Comparison of ENCODE assay signal across 8 cellular contexts in genomic region chr1:19484338-19484792, GRCh38. TPM values are rescaled to one million over a fixed set of nuclear protein-coding genes. Genes with fewer than 3 reads are reported as not detected.
DNase-seq lines count a peak whose midpoint lies in the region; ATAC-seq and TF ChIP-seq lines count a peak whose summit lies in the region.

No MANE protein-coding gene starts in this region.

- TF ChIP-seq CTCF in neural crest cell (conservative IDR thresholded peaks at IDR 0.05) = no peak

- H3K27ac Mint-ChIP-seq in T-cell = peak overlapping the region; percentile 95 to 96
- H3K27ac Mint-ChIP-seq in effector memory CD8-positive, alpha-beta T cell = peak overlapping the region; percentile 96 to 97
- H3K27ac Mint-ChIP-seq in neural crest cell (ENCODE audit: unreplicated experiment) = peak overlapping the region; percentile 75

- CTCF ChIA-PET in T-cell (lab: Charles Lee) = interaction anchor here in 1 of 2 donors (1.6 kb wide), 1 partner anchor 93 kb away, joined by 12 read pairs; no protein-coding TSS in a partner anchor

- H3K4me3 Mint-ChIP-seq in T-cell (peak overlapping the region; percentile 86 to 92 (median 89)), neural crest cell (peak overlapping the region; percentile 97)
- peak overlapping the region; percentile 95 to 96 for H3K4me3 Mint-ChIP-seq in effector memory CD8-positive, alpha-beta T cell

- DNase-seq in T-cell (peak in 6 of 34 experiments; percentile 24 to 47 (median 32)), neural crest cell (ENCODE audit: low read depth, low spot score) (peak; percentile 10), islet precursor cell (no peak)
- peak in 1 of 3 experiments; percentile 29 for DNase-seq in effector memory CD8-positive, alpha-beta T cell

- H3K9me3 Mint-ChIP-seq in T-cell = no peaks in the 10 kb centered on the region
- H3K9me3 Mint-ChIP-seq in effector memory CD8-positive, alpha-beta T cell = no peaks in the 10 kb centered on the region
- no peaks in the 10 kb centered on the region for H3K9me3 Mint-ChIP-seq in neural crest cell

- peak overlapping the region; percentile 77 for H3K4me3 ChIP-seq in GM08714 (ENCODE audit: low read length)

- POLR2A ChIA-PET in T-cell (lab: Charles Lee) = no interaction called here

- ATAC-seq in T-cell (replicated peaks in 1 of 4) (no peak), GM18873 (IDR thresholded peaks at IDR 0.05; ENCODE audit: low FRiP score, unreplicated experiment) (no peak), HG02870 (IDR thresholded peaks at IDR 0.05; ENCODE audit: unreplicated experiment) (no peak), HG02970 (IDR thresholded peaks at IDR 0.05; ENCODE audit: low FRiP score, unreplicated experiment) (no peak)
- ATAC-seq in effector memory CD8-positive, alpha-beta T cell (replicated peaks) = no peak

- H3K36me3 Mint-ChIP-seq in T-cell (peaks cover 18% of the 10 kb centered on the region), neural crest cell (ENCODE audit: low read depth) (no peaks in the 10 kb centered on the region)
- peaks cover 28% of the 10 kb centered on the region for H3K36me3 Mint-ChIP-seq in effector memory CD8-positive, alpha-beta T cell (ENCODE audit: insufficient read depth)

- H3K4me1 Mint-ChIP-seq in T-cell (peaks cover 71 to 83% (median 76%) of the 10 kb centered on the region in 3 donors), neural crest cell (peaks cover 45% of the 10 kb centered on the region)
- peaks cover 72 to 73% of the 10 kb centered on the region in 2 donors for H3K4me1 Mint-ChIP-seq in effector memory CD8-positive, alpha-beta T cell (ENCODE audit: low read depth in 2 of 2)

- H3K27me3 Mint-ChIP-seq in T-cell (no peaks in the 10 kb centered on the region), neural crest cell (ENCODE audit: low read depth) (no peaks in the 10 kb centered on the region)
- H3K27me3 Mint-ChIP-seq in effector memory CD8-positive, alpha-beta T cell = no peaks in the 10 kb centered on the region

RNA-seq across cellular contexts. Expression of gene CAPZB, which starts 1.0 kb away (rescaled TPM):
- total RNA-seq in T-cell = 100 to 1,000 TPM; 272 to 342 (median 320) TPM
- total RNA-seq in neural crest cell = 256 and 257 TPM in 2 replicates
